ENCODE assay signal across 26 cellular contexts in genomic region chr1:4117196-4117595, GRCh38.
"Had no signal": no experiment of that assay in that cellular context is flagged by ENCODE, and none has a peak within 500 bp of the region (broad histone marks: within the 10 kb centered on the region; RNA-seq: fewer than 3 reads in every experiment).

No MANE protein-coding gene starts in this region.

- H3K4me3 ChIP-seq: adrenal gland, body of pancreas, cardiac muscle cell, coronary artery, dorsolateral prefrontal cortex had no signal

- H3K27ac ChIP-seq: adrenal gland, body of pancreas, cardiac muscle cell, coronary artery, dorsolateral prefrontal cortex had no signal

- H3K27me3 ChIP-seq: adrenal gland, body of pancreas, cardiac muscle cell had no signal

- H3K4me1 ChIP-seq: adrenal gland, body of pancreas had no signal

- H3K36me3 ChIP-seq: adrenal gland, cardiac muscle cell had no signal

- DNase-seq: activated CD4-positive, alpha-beta memory T cell treated with anti-CD3 and anti-CD28 coated beads for 36 hours; activated CD4-positive, alpha-beta T cell treated with anti-CD3 and anti-CD28 coated beads for 36 hours; activated CD4-positive, alpha-beta T cell treated with anti-CD3 and anti-CD28 coated beads, Interleukin-2, amount 10 ng/mL, durations not matched to agents 24 days and 14 days; activated CD4-positive, CD25-positive, alpha-beta regulatory T cell; activated CD4-positive, CD25-positive, alpha-beta regulatory T cell treated with anti-CD3 and anti-CD28 coated beads, Interleukin-2, amount 50 U/mL, for 72 hours; activated CD8-positive, alpha-beta memory T cell treated with anti-CD3 and anti-CD28 coated beads, Interleukin-2, amount 10 ng/mL, durations not matched to agents 7 days and 5 days; activated CD8-positive, alpha-beta memory T cell treated with anti-CD3 and anti-CD28 coated beads, Interleukin-2, amount 50 U/mL, for 4 hours; activated CD8-positive, alpha-beta T cell treated with anti-CD3 and anti-CD28 coated beads, Interleukin-2, amount 10 ng/mL, durations not matched to agents 7 days and 5 days; activated naive CD4-positive, alpha-beta T cell treated with anti-CD3 and anti-CD28 coated beads for 36 hours; activated naive CD8-positive, alpha-beta T cell treated with anti-CD3 and anti-CD28 coated beads for 36 hours; activated naive CD8-positive, alpha-beta T cell treated with anti-CD3 and anti-CD28 coated beads, Interleukin-2, amount 50 U/mL, for 24 hours; activated T-cell treated with anti-CD3 and anti-CD28 coated beads, Interleukin-2, amount 50 U/mL, for 24 hours; activated T-cell treated with anti-CD3 and anti-CD28 coated beads, Interleukin-2, amount 50 U/mL, for 72 hours; adrenal gland; amygdala; body of pancreas; effector memory CD4-positive, alpha-beta T cell; endodermal cell; foreskin fibroblast; glutamatergic neuron; T-helper 1 cell; T-helper 17 cell had no signal

- ATAC-seq: activated CD4-positive, alpha-beta T cell treated with anti-CD3 and anti-CD28 coated beads for 36 hours; activated CD8-positive, alpha-beta memory T cell treated with anti-CD3 and anti-CD28 coated beads, Interleukin-2, amount 10 ng/mL, durations not matched to agents 7 days and 5 days; activated CD8-positive, alpha-beta T cell treated with anti-CD3 and anti-CD28 coated beads, Interleukin-2, amount 10 ng/mL, durations not matched to agents 7 days and 5 days; activated naive CD8-positive, alpha-beta T cell treated with anti-CD3 and anti-CD28 coated beads, Interleukin-2, amount 50 U/mL, for 24 hours; activated T-cell treated with anti-CD3 and anti-CD28 coated beads, Interleukin-2, amount 50 U/mL, for 72 hours; body of pancreas; esophagus mucosa; T-helper 17 cell had no signal

- H3K9me3 ChIP-seq: adrenal gland had no signal
